In genomic region chr20:56200456-56200855, GRCh38 we compare ENCODE assay signal across 16 cellular contexts. TPM values are rescaled to one million over a fixed set of nuclear protein-coding genes. Genes with fewer than 3 reads are reported as not detected.
DNase-seq lines count a peak whose midpoint lies in the region; ATAC-seq and TF ChIP-seq lines count a peak whose summit lies in the region.
"Had no signal": no experiment of that assay in that cellular context is flagged by ENCODE, and none has a peak within 500 bp of the region (broad histone marks: within the 10 kb centered on the region; RNA-seq: fewer than 3 reads in every experiment).

No MANE protein-coding gene starts in this region.

- ATAC-seq in HCT116: no peak
- no peak for ATAC-seq in stimulated activated naive B cell treated with anti-CD40 and anti-IgM and Interleukin-4, amounts not matched to agents 10 μg/mL and 1 μg/mL and 100 μg/mL, for 72 hours (replicated peaks)
- ATAC-seq: body of pancreas had no signal

- no peak overlapping the region for H3K27ac Mint-ChIP-seq in Calu3 (ENCODE audit: unreplicated experiment)
- no peak overlapping the region for H3K27ac Mint-ChIP-seq in stimulated activated naive B cell treated with anti-CD40 and anti-IgM and Interleukin-4, amounts not matched to agents 10 μg/mL and 1 μg/mL and 100 μg/mL, for 72 hours

- no peak overlapping the region for H3K9ac ChIP-seq in HCT116 (ENCODE audit: low read length)

- H3K9me2 ChIP-seq in HCT116 (ENCODE audit: insufficient read depth): no peaks in the 10 kb centered on the region

- H4K20me1 ChIP-seq in HCT116 (ENCODE audit: insufficient read depth): no peaks in the 10 kb centered on the region

- H3K27me3 ChIP-seq in HCT116 (ENCODE audit: insufficient read depth, low read length): no peaks in the 10 kb centered on the region
- H3K27me3 ChIP-seq: body of pancreas, tibial nerve had no signal

- RAD21 ChIA-PET in HCT116 (lab: Charles Lee; ENCODE audit: low non-redundant PET in 1 of 2, low total read pairs in 2 of 2, uncharacterized antibody in 2 of 2, unreplicated experiment in 2 of 2): no interaction called here

- H3K4me3 Mint-ChIP-seq in Calu3 (ENCODE audit: low read depth, unreplicated experiment): no peak overlapping the region
- no peak overlapping the region for H3K4me3 Mint-ChIP-seq in stimulated activated naive B cell treated with anti-CD40 and anti-IgM and Interleukin-4, amounts not matched to agents 10 μg/mL and 1 μg/mL and 100 μg/mL, for 72 hours

- no peak overlapping the region for H3K4me2 ChIP-seq in HCT116 (ENCODE audit: low read length)

- no peaks in the 10 kb centered on the region for H3K27me3 Mint-ChIP-seq in Calu3 (ENCODE audit: unreplicated experiment)
- H3K27me3 Mint-ChIP-seq in stimulated activated naive B cell treated with anti-CD40 and anti-IgM and Interleukin-4, amounts not matched to agents 10 μg/mL and 1 μg/mL and 100 μg/mL, for 72 hours: no peaks in the 10 kb centered on the region

- TF ChIP-seq POLR2A in HCT116 (IDR thresholded peaks at IDR 0.05; ENCODE audit: borderline replicate concordance, extremely low read depth, insufficient read depth, insufficient read length): no peak

- H2AFZ ChIP-seq in HCT116 (ENCODE audit: low read depth, low read length, poor library complexity, severe bottlenecking): no peak overlapping the region

- no peaks in the 10 kb centered on the region for H3K4me1 Mint-ChIP-seq in Calu3 (ENCODE audit: low read depth, unreplicated experiment)
- no peaks in the 10 kb centered on the region for H3K4me1 Mint-ChIP-seq in stimulated activated naive B cell treated with anti-CD40 and anti-IgM and Interleukin-4, amounts not matched to agents 10 μg/mL and 1 μg/mL and 100 μg/mL, for 72 hours

- DNase-seq in Calu3 (no peak), HCT116 (ENCODE audit: low read depth, low spot score) (peak; percentile 26), RPMI8226 (peak; percentile 16), foreskin melanocyte (peak; percentile 4), NCI-H2107 treated with DMSO at 0.1 percent for 48 hours (lab: John Stamatoyannopoulos, UW; ENCODE audit: unreplicated experiment) (no peak), activated T-cell treated with anti-CD3 and anti-CD28 coated beads for 4 hours (no peak)
- DNase-seq in stimulated activated naive B cell treated with anti-CD40 and anti-IgM and Interleukin-4, amounts not matched to agents 10 μg/mL and 1 μg/mL and 100 μg/mL, for 72 hours: no peak
- DNase-seq in activated CD4-positive, alpha-beta T cell treated with anti-CD3 and anti-CD28 coated beads, Interleukin-2, amount 50 U/mL, for 4 hours: no peak
- DNase-seq: activated CD8-positive, alpha-beta memory T cell treated with anti-CD3 and anti-CD28 coated beads, Interleukin-2, amount 50 U/mL, for 48 hours; body of pancreas; DMS79 treated with DMSO at 0.1 percent for 48 hours; NCI-H345 had no signal

- H3K9me3 ChIP-seq in HCT116 (ENCODE audit: control insufficient read depth in 1 of 2, insufficient read depth in 1 of 2, low read depth in 1 of 2, low read length in 2 of 2): peaks cover 13 to 16% of the 10 kb centered on the region in 2 experiments; a peak in 2 of 4 replicates
- H3K9me3 ChIP-seq: prostate gland had no signal

- H3K27ac ChIP-seq in HCT116 (ENCODE audit: low read depth, low read length): no peak overlapping the region
- H3K27ac ChIP-seq: body of pancreas, prostate gland, tibial nerve had no signal

- H3K4me1 ChIP-seq in HCT116 (ENCODE audit: control insufficient read depth in 1 of 2, insufficient read depth in 2 of 2, low read length in 2 of 2): no peaks in the 10 kb centered on the region
- H3K4me1 ChIP-seq: body of pancreas, prostate gland, tibial nerve had no signal

- H3K36me3 Mint-ChIP-seq in Calu3 (ENCODE audit: insufficient read depth, unreplicated experiment): no peaks in the 10 kb centered on the region
- peaks cover 0 to 4% of the 10 kb centered on the region in 2 donors for H3K36me3 Mint-ChIP-seq in stimulated activated naive B cell treated with anti-CD40 and anti-IgM and Interleukin-4, amounts not matched to agents 10 μg/mL and 1 μg/mL and 100 μg/mL, for 72 hours

- H3K4me3 ChIP-seq in HCT116 (replicated peaks in 1 of 2; ENCODE audit: low read depth in 1 of 2, low read length in 2 of 2): no peak overlapping the region
- H3K4me3 ChIP-seq: body of pancreas, prostate gland, tibial nerve had no signal

- no peak; the same call in 1 of the 2 replicates for TF ChIP-seq RAD21 in HCT116 (IDR thresholded peaks at IDR 0.05; ENCODE audit: low read depth)

- H3K79me2 ChIP-seq in HCT116 (ENCODE audit: insufficient read depth, low read length): no peaks in the 10 kb centered on the region

- intact Hi-C loops in Calu3 (cut with micrococcal nuclease; ENCODE audit: unreplicated experiment): no loop called here
- intact Hi-C loops in HCT116 (cut with micrococcal nuclease): no loop called here

- no peaks in the 10 kb centered on the region for H3K36me3 ChIP-seq in HCT116 (ENCODE audit: control insufficient read depth in 1 of 2, insufficient read depth in 2 of 2, low read length in 2 of 2)
- H3K36me3 ChIP-seq: prostate gland, tibial nerve had no signal

- POLR2A ChIA-PET in HCT116 (lab: Charles Lee): no interaction called here

- TF ChIP-seq CTCF in Calu3 (IDR thresholded peaks at IDR 0.05; ENCODE audit: unreplicated experiment): peak; percentile 16
- TF ChIP-seq CTCF in HCT116 (IDR thresholded peaks at IDR 0.05 in 2 of 3, conservative IDR thresholded peaks at IDR 0.05 in 1 of 3; ENCODE audit: borderline replicate concordance in 1 of 3, insufficient read depth in 1 of 3, low read depth in 2 of 3, low read length in 2 of 3): peak in 2 of 3 experiments; percentile 62 to 64; a peak in 4 of 6 replicates

- CTCF ChIA-PET in Calu3 (lab: Charles Lee) (no interaction called here), HCT116 (lab: Charles Lee) (no interaction called here)

- no TSS peak for BruUV-seq in Calu3 (replicated peaks; lab: Mats Ljungman, UMichigan)
- BruUV-seq in HCT116 (replicated peaks; lab: Mats Ljungman, UMichigan): no TSS peak

- peaks cover 14% of the 10 kb centered on the region for H3K9me3 Mint-ChIP-seq in Calu3 (ENCODE audit: low read depth, unreplicated experiment)
- peaks cover 20 to 22% of the 10 kb centered on the region in 2 donors for H3K9me3 Mint-ChIP-seq in stimulated activated naive B cell treated with anti-CD40 and anti-IgM and Interleukin-4, amounts not matched to agents 10 μg/mL and 1 μg/mL and 100 μg/mL, for 72 hours

TF ChIP-seq in HCT116, 20 proteins besides CTCF, POLR2A, EP300 and RAD21:
- TF ChIP-seq CBX3 (IDR thresholded peaks at IDR 0.05; ENCODE audit: low read depth) (peak; percentile 62; the same call in 1 of the 2 replicates), ELF1 (IDR thresholded peaks at IDR 0.05; ENCODE audit: borderline replicate concordance, low read depth) (no peak)
TF ChIP-seq in HCT116: peak in this region for 1.

RNA-seq across cellular contexts. Expression of gene MC3R, which starts 48.1 kb away (rescaled TPM):
- not detected in 2 replicates for total RNA-seq in Calu3 (2022)
- not detected for total RNA-seq in HCT116 (2021; ENCODE audit: unreplicated experiment)
- not detected in 2 replicates for polyA plus RNA-seq in HCT116 (2012)
- total RNA-seq: body of pancreas, frontal cortex, liver, prostate gland, tibial nerve had no signal
- polyA plus RNA-seq: liver had no signal

Comparison
In these comparisons a context has a peak if more than half of its experiments do, and no peak if none do; other contexts are left out.
1. DNase-seq: peak in HCT116 (single experiment), RPMI8226 (single experiment) and foreskin melanocyte (single experiment); none in Calu3 (single experiment), NCI-H2107 treated with DMSO at 0.1 percent for 48 hours (single experiment), activated T-cell treated with anti-CD3 and anti-CD28 coated beads for 4 hours (single experiment), stimulated activated naive B cell treated with anti-CD40 and anti-IgM and Interleukin-4, amounts not matched to agents 10 μg/mL and 1 μg/mL and 100 μg/mL, for 72 hours (single experiment) and activated CD4-positive, alpha-beta T cell treated with anti-CD3 and anti-CD28 coated beads, Interleukin-2, amount 50 U/mL, for 4 hours (0 of 2).